Comparison of ENCODE assay signal across 23 cellular contexts in genomic region chrX:27746516-27746915, GRCh38.
"Had no signal": no experiment of that assay in that cellular context is flagged by ENCODE, and none has a peak within 500 bp of the region (broad histone marks: within the 10 kb centered on the region; RNA-seq: fewer than 3 reads in every experiment).

No MANE protein-coding gene starts in this region.

- ATAC-seq: HepG2, T-helper 17 cell had no signal

- DNase-seq: IMR-90, Karpas-422, KG1, MM.1S, NCI-H1048, NCI-H1105, NCI-H1417, NCI-H1436 treated with DMSO at 0.1 percent for 48 hours, NCI-H187, NCI-H2029, NCI-H2081 treated with DMSO at 0.1 percent for 48 hours, NCI-H2171, NCI-H226, NCI-H446, NCI-H510A, NCI-H524 treated with DMSO at 0.1 percent for 48 hours, NCI-H69, NCI-H774, SHP77, SK-N-SH, T-helper 1 cell, T-helper 17 cell had no signal
